ENCODE assay signal across 10 cellular contexts in the genomic region with DNA sequence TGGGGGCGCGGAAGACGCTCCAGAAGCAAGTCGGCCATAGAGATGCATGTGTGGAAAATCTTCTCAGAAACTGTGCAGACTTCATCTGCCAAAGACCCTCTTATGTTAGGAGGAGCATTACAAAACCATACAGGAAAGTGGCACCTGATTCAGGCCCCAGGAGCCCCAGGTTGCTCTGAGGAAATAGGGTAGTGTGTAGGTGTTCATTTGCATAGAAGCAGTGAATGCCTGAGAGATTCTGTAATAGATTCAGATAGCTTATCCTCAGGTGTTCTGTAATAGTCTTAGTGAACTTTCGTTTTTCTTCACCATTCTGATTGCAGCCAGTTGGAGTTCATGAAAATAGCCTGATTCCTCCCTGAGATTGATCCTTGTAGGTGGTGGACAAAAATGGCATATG.
DNase-seq lines count a peak whose midpoint lies in the region; ATAC-seq lines count a peak whose summit lies in the region.
"Had no signal": no experiment of that assay in that cellular context is flagged by ENCODE, and none has a peak within 500 bp of the region (broad histone marks: within the 10 kb centered on the region; RNA-seq: fewer than 3 reads in every experiment).

No MANE protein-coding gene starts in this region.

- H3K36me3 Mint-ChIP-seq in CD4-positive, CD25-positive, alpha-beta regulatory T cell, result peaks cover 18% of the 10 kb centered on the region

- peaks cover 5% of the 10 kb centered on the region for H3K4me1 ChIP-seq in CD4-positive, CD25-positive, alpha-beta regulatory T cell (ENCODE audit: control insufficient read depth, insufficient read depth, low read length, poor library complexity, severe bottlenecking)

- no peaks in the 10 kb centered on the region for H3K27me3 ChIP-seq in CD4-positive, CD25-positive, alpha-beta regulatory T cell (ENCODE audit: control insufficient read depth, insufficient read depth, low read length)

- peak overlapping the region in 2 of 3 donors; percentile 32 to 59 for H3K27ac Mint-ChIP-seq in CD4-positive, CD25-positive, alpha-beta regulatory T cell

- H3K4me1 Mint-ChIP-seq in CD4-positive, CD25-positive, alpha-beta regulatory T cell, result peaks cover 13 to 51% (median 35%) of the 10 kb centered on the region in 4 donors

- no peaks in the 10 kb centered on the region for H3K27me3 Mint-ChIP-seq in CD4-positive, CD25-positive, alpha-beta regulatory T cell

- no peaks in the 10 kb centered on the region for H3K9me3 Mint-ChIP-seq in CD4-positive, CD25-positive, alpha-beta regulatory T cell

- ATAC-seq in CD4-positive, CD25-positive, alpha-beta regulatory T cell (ENCODE audit: low read depth in 2 of 2), result no peak
- ATAC-seq in GM19324 (IDR thresholded peaks at IDR 0.05; ENCODE audit: low FRiP score, unreplicated experiment) (peak; percentile 64), HG02763 (IDR thresholded peaks at IDR 0.05; ENCODE audit: unreplicated experiment) (peak; percentile 70), HG03521 (IDR thresholded peaks at IDR 0.05; ENCODE audit: unreplicated experiment) (peak; percentile 76)

- DNase-seq in CD4-positive, CD25-positive, alpha-beta regulatory T cell, result no peak
- DNase-seq in NCI-H345 treated with DMSO at 0.1 percent for 48 hours (lab: John Stamatoyannopoulos, UW; ENCODE audit: unreplicated experiment), result no peak
- DNase-seq in NCI-H187 treated with DMSO at 0.1 percent for 48 hours (lab: John Stamatoyannopoulos, UW), result no peak
- DNase-seq in activated CD4-positive, alpha-beta T cell treated with anti-CD3 and anti-CD28 coated beads, Interleukin-2, amount 50 U/mL, for 1 hour, result no peak
- no peak for DNase-seq in cortex of kidney (lab: John Stamatoyannopoulos, UW)
- DNase-seq: small intestine had no signal

- H3K36me3 ChIP-seq in CD4-positive, CD25-positive, alpha-beta regulatory T cell (ENCODE audit: control insufficient read depth, insufficient read depth, low read length), result peaks cover 2% of the 10 kb centered on the region
- H3K36me3 ChIP-seq: HAP-1 had no signal

- no peaks in the 10 kb centered on the region for H3K9me3 ChIP-seq in CD4-positive, CD25-positive, alpha-beta regulatory T cell (ENCODE audit: control insufficient read depth in 2 of 2, low read length in 2 of 2)
- H3K9me3 ChIP-seq: HAP-1 had no signal

- H3K27ac ChIP-seq in CD4-positive, CD25-positive, alpha-beta regulatory T cell (ENCODE audit: insufficient read depth, low read length, poor library complexity, severe bottlenecking), result no peak overlapping the region

- no peak overlapping the region for H3K4me3 ChIP-seq in CD4-positive, CD25-positive, alpha-beta regulatory T cell (ENCODE audit: low read depth, low read length)
- H3K4me3 ChIP-seq: HAP-1 had no signal

- H3K4me3 Mint-ChIP-seq in CD4-positive, CD25-positive, alpha-beta regulatory T cell, result peak overlapping the region in 1 of 4 donors; percentile 10

Comparison
In these comparisons a context has a peak if more than half of its experiments do, and no peak if none do; other contexts are left out.
1. ATAC-seq: peak in GM19324 (single experiment), HG02763 (single experiment) and HG03521 (single experiment); none in CD4-positive, CD25-positive, alpha-beta regulatory T cell (0 of 2).